In genomic region chr4:5366421-5366820, GRCh38 we compare ENCODE assay signal across 17 cellular contexts.
DNase-seq lines count a peak whose midpoint lies in the region; ATAC-seq and TF ChIP-seq lines count a peak whose summit lies in the region.
"Had no signal": no experiment of that assay in that cellular context is flagged by ENCODE, and none has a peak within 500 bp of the region (broad histone marks: within the 10 kb centered on the region; RNA-seq: fewer than 3 reads in every experiment).

No MANE protein-coding gene starts in this region.

- DNase-seq in NCI-H748 (lab: John Stamatoyannopoulos, UW; ENCODE audit: unreplicated experiment) = peak; percentile 7
- no peak for DNase-seq in NCI-H748 treated with DMSO at 0.1 percent for 48 hours (lab: John Stamatoyannopoulos, UW)
- DNase-seq in Panc1 (ENCODE audit: low read depth, low spot score) = peak; percentile 66
- DNase-seq in epithelial cell of prostate (ENCODE audit: low read depth, low spot score) = peak; percentile 58
- no peak for DNase-seq in suprapubic skin (ENCODE audit: low spot score in 2 of 2)
- no peak for DNase-seq in 8988T
- no peak for DNase-seq in NCI-H1436 treated with DMSO at 0.1 percent for 48 hours (lab: John Stamatoyannopoulos, UW)
- DNase-seq in C1 segment of cervical spinal cord (lab: John Stamatoyannopoulos, UW) = no peak
- DNase-seq: activated CD8-positive, alpha-beta T cell treated with anti-CD3 and anti-CD28 coated beads for 36 hours; amygdala; COR-L47; cortex of kidney; left ventricle myocardium superior; natural killer cell; psoas muscle; SJCRH30 had no signal

- H3K27me3 ChIP-seq in Panc1 (ENCODE audit: control insufficient read depth, insufficient read depth, low read length) (no peaks in the 10 kb centered on the region), suprapubic skin (no peaks in the 10 kb centered on the region)

- BruUV-seq in Panc1 (replicated peaks; lab: Mats Ljungman, UMichigan) = no TSS peak

- TF ChIP-seq POLR2A in suprapubic skin (IDR thresholded peaks at IDR 0.05) = no peak

- no peak for TF ChIP-seq CTCF in Panc1 (IDR thresholded peaks at IDR 0.05)
- no peak for TF ChIP-seq CTCF in suprapubic skin (IDR thresholded peaks at IDR 0.05)

- H3K27ac ChIP-seq in Panc1 (ENCODE audit: low read length) (peak overlapping the region; percentile 29; the same call in 1 of the 2 replicates), epithelial cell of prostate (peak overlapping the region; percentile 76), suprapubic skin (peak overlapping the region; percentile 84)
- H3K27ac ChIP-seq: 22Rv1, psoas muscle, SJCRH30 had no signal

- CTCF ChIA-PET in Panc1 (lab: Charles Lee) = no interaction called here

- H3K4me1 ChIP-seq in Panc1 (ENCODE audit: control insufficient read depth, insufficient read depth, low read length) (peaks cover under 1% of the 10 kb centered on the region; the same call in 1 of the 2 replicates), suprapubic skin (peaks cover 20% of the 10 kb centered on the region)
- H3K4me1 ChIP-seq: psoas muscle, SJCRH30 had no signal

- no peaks in the 10 kb centered on the region for H3K36me3 ChIP-seq in Panc1 (ENCODE audit: control insufficient read depth, insufficient read depth, low read length)
- no peaks in the 10 kb centered on the region for H3K36me3 ChIP-seq in suprapubic skin
- H3K36me3 ChIP-seq: SJCRH30 had no signal

- H3K4me3 ChIP-seq in Panc1 (ENCODE audit: low read depth in 2 of 2, low read length in 2 of 2) (no peak overlapping the region), suprapubic skin (no peak overlapping the region)
- H3K4me3 ChIP-seq: psoas muscle, SJCRH30 had no signal

- POLR2A ChIA-PET in Panc1 (lab: Charles Lee) = interaction anchor here (0.6 kb wide), 1 partner anchor 13 kb away, joined by 4 read pairs; no protein-coding TSS in a partner anchor

- TF ChIP-seq EP300 in suprapubic skin (IDR thresholded peaks at IDR 0.05) = no peak

- in situ Hi-C loops in Panc1 (cut with HindIII; ENCODE audit: low pct_unique_long_range_greater_than_20kb, low sequenced_read_pairs) = no loop called here

- 40% methylated on average over 6 of the region's 6 CpGs for WGBS in suprapubic skin

- ATAC-seq in Panc1 = peak; percentile 57
- ATAC-seq: activated CD8-positive, alpha-beta T cell treated with anti-CD3 and anti-CD28 coated beads for 36 hours; left ventricle myocardium superior; natural killer cell; psoas muscle had no signal

- H3K9me3 ChIP-seq in Panc1 (ENCODE audit: control insufficient read depth, insufficient read depth, low read depth, low read length) = no peaks in the 10 kb centered on the region
- H3K9me3 ChIP-seq in suprapubic skin = no peaks in the 10 kb centered on the region
- H3K9me3 ChIP-seq: psoas muscle, SJCRH30 had no signal

- intact Hi-C loops in Panc1 (cut with micrococcal nuclease; ENCODE audit: unreplicated experiment) = no loop called here

Comparison
In these comparisons a context has a peak if more than half of its experiments do, and no peak if none do; other contexts are left out.
1. DNase-seq: peak in NCI-H748 (single experiment), Panc1 (single experiment) and epithelial cell of prostate (single experiment); none in NCI-H748 treated with DMSO at 0.1 percent for 48 hours (single experiment), suprapubic skin (0 of 2), 8988T (single experiment), NCI-H1436 treated with DMSO at 0.1 percent for 48 hours (single experiment) and C1 segment of cervical spinal cord (0 of 14).
2. H3K27ac ChIP-seq: peak in every context shown above with its lines; median percentile 84 in suprapubic skin; 76 in epithelial cell of prostate; 29 in Panc1.